8 cellular contexts compared by ENCODE assay signal in genomic region chr6:150865043-150865405, GRCh38. TPM values are rescaled to one million over a fixed set of nuclear protein-coding genes. Genes with fewer than 3 reads are reported as not detected.
DNase-seq lines count a peak whose midpoint lies in the region; ATAC-seq and TF ChIP-seq lines count a peak whose summit lies in the region.

No MANE protein-coding gene starts in this region.

- no peak for TF ChIP-seq POLR2A in NB4 (IDR thresholded peaks at IDR 0.05; ENCODE audit: extremely low read depth, insufficient read length)

- H3K9me3 Mint-ChIP-seq in CD8-positive, alpha-beta T cell: no peaks in the 10 kb centered on the region
- H3K9me3 Mint-ChIP-seq in neural progenitor cell: no peaks in the 10 kb centered on the region

- H3K9ac ChIP-seq in neural progenitor cell: no peak overlapping the region

- peaks cover 15% of the 10 kb centered on the region for H3F3A ChIP-seq in neural progenitor cell (ENCODE audit: low read depth)

- peak overlapping the region; percentile 52 for H3K4me3 ChIP-seq in CD8-positive, alpha-beta T cell (ENCODE audit: low read depth, low read length)
- H3K4me3 ChIP-seq in NB4 (ENCODE audit: low read depth, low read length) (peak overlapping the region; percentile 63), dorsolateral prefrontal cortex (peak overlapping the region; percentile 40 to 88 (median 79)), neural progenitor cell (peak overlapping the region; percentile 80)

- H3K27ac ChIP-seq in CD8-positive, alpha-beta T cell (ENCODE audit: low read depth, low read length): peak overlapping the region; percentile 32
- peak overlapping the region in 53 of 59 donors; percentile 3 to 97 (median 87) for H3K27ac ChIP-seq in dorsolateral prefrontal cortex
- no peak overlapping the region for H3K27ac ChIP-seq in neural progenitor cell

- ATAC-seq in CD8-positive, alpha-beta T cell: no peak
- ATAC-seq in GM21381 (IDR thresholded peaks at IDR 0.05; ENCODE audit: unreplicated experiment) (no peak), omental fat pad (ENCODE audit: low FRiP score) (no peak)

- peaks cover 5% of the 10 kb centered on the region for H3K36me3 Mint-ChIP-seq in CD8-positive, alpha-beta T cell
- peaks cover 3% of the 10 kb centered on the region for H3K36me3 Mint-ChIP-seq in neural progenitor cell

- CTCF ChIA-PET in CD8-positive, alpha-beta T cell (lab: Charles Lee): interaction anchor here (1.2 to 2.2 kb wide), 4 partner anchors 13 to 27 kb away, joined by 3 to 7 read pairs (median 5); no protein-coding TSS in a partner anchor

- peaks cover 32% of the 10 kb centered on the region for H3K79me2 ChIP-seq in neural progenitor cell (ENCODE audit: low read depth)

- H3K27me3 Mint-ChIP-seq in CD8-positive, alpha-beta T cell (ENCODE audit: low read depth): peaks cover 17% of the 10 kb centered on the region
- H3K27me3 Mint-ChIP-seq in neural progenitor cell (ENCODE audit: insufficient read depth, low read depth): peaks cover 8% of the 10 kb centered on the region

- peak overlapping the region; percentile 96 for H2AFZ ChIP-seq in neural progenitor cell (replicated peaks)

- no peaks in the 10 kb centered on the region for H3K9me3 ChIP-seq in CD8-positive, alpha-beta T cell (ENCODE audit: low read length)
- H3K9me3 ChIP-seq in neural progenitor cell (ENCODE audit: low read depth): no peaks in the 10 kb centered on the region

- H3K4me1 Mint-ChIP-seq in CD8-positive, alpha-beta T cell (ENCODE audit: low read depth): peaks cover 9% of the 10 kb centered on the region
- peaks cover 11% of the 10 kb centered on the region for H3K4me1 Mint-ChIP-seq in neural progenitor cell

- H3K4me1 ChIP-seq in CD8-positive, alpha-beta T cell (ENCODE audit: insufficient read depth, low read length): peaks cover 12% of the 10 kb centered on the region
- no peaks in the 10 kb centered on the region for H3K4me1 ChIP-seq in neural progenitor cell

- intact Hi-C loops in CD8-positive, alpha-beta T cell (cut with DNase I, micrococcal nuclease): loop anchor here in 1 of 2 experiments (5.0 kb wide), 1 partner anchor 527 kb away; the partner anchor contains the start of gene ZBTB2
- intact Hi-C loops in dorsolateral prefrontal cortex (cut with DNase I): no loop called here

- H4K20me1 ChIP-seq in neural progenitor cell (ENCODE audit: low read depth): no peaks in the 10 kb centered on the region

- no peaks in the 10 kb centered on the region for H3K27me3 ChIP-seq in CD8-positive, alpha-beta T cell (ENCODE audit: insufficient read depth, low read length)
- H3K27me3 ChIP-seq in dorsolateral prefrontal cortex (no peaks in the 10 kb centered on the region), neural progenitor cell (no peaks in the 10 kb centered on the region)

- H3K4me2 ChIP-seq in neural progenitor cell: peak overlapping the region; percentile 89

- no peaks in the 10 kb centered on the region for H3K36me3 ChIP-seq in CD8-positive, alpha-beta T cell (ENCODE audit: insufficient read depth, low read length)
- H3K36me3 ChIP-seq in neural progenitor cell: no peaks in the 10 kb centered on the region

- H3K27ac Mint-ChIP-seq in CD8-positive, alpha-beta T cell: peak overlapping the region; percentile 73
- H3K27ac Mint-ChIP-seq in neural progenitor cell: peak overlapping the region; percentile 50

- no peak for DNase-seq in CD8-positive, alpha-beta T cell
- DNase-seq in NB4 (ENCODE audit: low read depth) (peak; percentile 31), dorsolateral prefrontal cortex (no peak), neural progenitor cell (ENCODE audit: low spot score) (no peak), GM19240 (ENCODE audit: insufficient read length, low spot score) (no peak), omental fat pad (ENCODE audit: low spot score) (no peak), SKM-1 treated with dmso at 0.1 percent for 144 hours (lab: John Stamatoyannopoulos, UW; ENCODE audit: unreplicated experiment) (no peak)

- H3K4me3 Mint-ChIP-seq in CD8-positive, alpha-beta T cell: peak overlapping the region; percentile 85
- H3K4me3 Mint-ChIP-seq in neural progenitor cell: peak overlapping the region; percentile 86

- POLR2A ChIA-PET in CD8-positive, alpha-beta T cell (lab: Charles Lee): no interaction called here

- TF ChIP-seq CTCF in CD8-positive, alpha-beta T cell (IDR thresholded peaks at IDR 0.05): no peak
- TF ChIP-seq CTCF in NB4 (IDR thresholded peaks at IDR 0.05; ENCODE audit: low read depth, low read length) (no peak), dorsolateral prefrontal cortex (IDR thresholded peaks at IDR 0.05 in 54 of 56, conservative IDR thresholded peaks at IDR 0.05 in 2 of 56; ENCODE audit: low read depth in 1 of 56, partially characterized antibody in 56 of 56) (no peak), neural progenitor cell (IDR thresholded peaks at IDR 0.05) (no peak), omental fat pad (IDR thresholded peaks at IDR 0.05) (no peak)

RNA-seq across cellular contexts. Expression of gene MTHFD1L, which starts 0.5 kb away (rescaled TPM):
- total RNA-seq in CD8-positive, alpha-beta T cell: 1 to 10 TPM; 7.8 to 9.6 TPM
- total RNA-seq in dorsolateral prefrontal cortex: 10 to 100 TPM; 13.5 to 41.0 (median 24.9) TPM
- 26.3 and 32.5 TPM in 2 replicates for total RNA-seq in neural progenitor cell (ENCODE audit: low replicate concordance)
- 10 to 100 TPM in 3 of 4 donors, 1 to 10 TPM in 1; 4.7 to 45.9 (median 24.0) TPM for total RNA-seq in omental fat pad
